ENCODE assay signal across 19 cellular contexts in genomic region chr20:24676978-24677370, GRCh38.
DNase-seq lines count a peak whose midpoint lies in the region; ATAC-seq and TF ChIP-seq lines count a peak whose summit lies in the region.
"Had no signal": no experiment of that assay in that cellular context is flagged by ENCODE, and none has a peak within 500 bp of the region (broad histone marks: within the 10 kb centered on the region; RNA-seq: fewer than 3 reads in every experiment).

No MANE protein-coding gene starts in this region.

- H3K9me3 ChIP-seq in RWPE2 (ENCODE audit: severe bottlenecking) (no peaks in the 10 kb centered on the region), suprapubic skin (no peaks in the 10 kb centered on the region)
- H3K9me3 ChIP-seq: BLaER1 treated with 17β-estradiol and CSF1 and Interleukin-3, amounts not matched to agents 10 nM and 100 nM; Peyer's patch; SJCRH30 had no signal

- H3K4me3 ChIP-seq in RWPE2 (ENCODE audit: severe bottlenecking) (no peak overlapping the region), suprapubic skin (no peak overlapping the region)
- H3K4me3 ChIP-seq: BLaER1 treated with 17β-estradiol and CSF1 and Interleukin-3, amounts not matched to agents 10 nM and 100 nM; Peyer's patch; SJCRH30 had no signal

- TF ChIP-seq EP300 in suprapubic skin (IDR thresholded peaks at IDR 0.05): no peak

- ATAC-seq in RWPE2 (ENCODE audit: low read depth) (no peak), GM18867 (IDR thresholded peaks at IDR 0.05; ENCODE audit: unreplicated experiment) (no peak), GM21528 (IDR thresholded peaks at IDR 0.05; ENCODE audit: low FRiP score, unreplicated experiment) (no peak)

- H3K27me3 ChIP-seq in RWPE2 (ENCODE audit: insufficient read depth, poor library complexity, severe bottlenecking): no peaks in the 10 kb centered on the region
- H3K27me3 ChIP-seq in suprapubic skin: no peaks in the 10 kb centered on the region
- H3K27me3 ChIP-seq: BLaER1 treated with 17β-estradiol and CSF1 and Interleukin-3, amounts not matched to agents 10 nM and 100 nM; Peyer's patch; SJCRH30 had no signal

- H3K27ac ChIP-seq in RWPE2 (ENCODE audit: poor library complexity, severe bottlenecking) (no peak overlapping the region), suprapubic skin (no peak overlapping the region)
- H3K27ac ChIP-seq: BLaER1 treated with 17β-estradiol and CSF1 and Interleukin-3, amounts not matched to agents 10 nM and 100 nM; Peyer's patch; SJCRH30 had no signal

- 77% methylated on average over 6 of the region's 6 CpGs for WGBS in suprapubic skin

- no peak for TF ChIP-seq CTCF in RWPE2 (IDR thresholded peaks at IDR 0.05; ENCODE audit: poor library complexity, severe bottlenecking)
- no peak for TF ChIP-seq CTCF in suprapubic skin (IDR thresholded peaks at IDR 0.05)

- TF ChIP-seq POLR2A in suprapubic skin (IDR thresholded peaks at IDR 0.05): no peak

- H3K36me3 ChIP-seq in RWPE2 (ENCODE audit: low read depth) (no peaks in the 10 kb centered on the region), suprapubic skin (no peaks in the 10 kb centered on the region)
- H3K36me3 ChIP-seq: BLaER1 treated with 17β-estradiol and CSF1 and Interleukin-3, amounts not matched to agents 10 nM and 100 nM; Peyer's patch; SJCRH30 had no signal

- peaks cover 14% of the 10 kb centered on the region for H3K4me1 ChIP-seq in RWPE2 (ENCODE audit: insufficient read depth, poor library complexity, severe bottlenecking)
- no peaks in the 10 kb centered on the region for H3K4me1 ChIP-seq in suprapubic skin
- H3K4me1 ChIP-seq: Peyer's patch had no signal

- DNase-seq in RWPE2 (ENCODE audit: low spot score): peak; percentile 28
- peak; percentile 21 for DNase-seq in inferior parietal cortex (ENCODE audit: extremely low spot score)
- peak; percentile 56 for DNase-seq in pons (ENCODE audit: low spot score)
- peak; percentile 6 to 34 for DNase-seq in suprapubic skin (ENCODE audit: low spot score in 2 of 2)
- no peak for DNase-seq in COLO829 (ENCODE audit: low spot score)
- DNase-seq: CD4-positive, alpha-beta memory T cell; Karpas-422; MV-4-11; NCI-H1105 treated with DMSO at 0.1 percent for 48 hours; NCI-H1694; NCI-H2081 treated with DMSO at 0.1 percent for 48 hours; NCI-H2171 treated with DMSO at 0.1 percent for 48 hours; NCI-H446; NCI-H526; SJCRH30 had no signal
